17 cellular contexts compared by ENCODE assay signal in the genomic region with DNA sequence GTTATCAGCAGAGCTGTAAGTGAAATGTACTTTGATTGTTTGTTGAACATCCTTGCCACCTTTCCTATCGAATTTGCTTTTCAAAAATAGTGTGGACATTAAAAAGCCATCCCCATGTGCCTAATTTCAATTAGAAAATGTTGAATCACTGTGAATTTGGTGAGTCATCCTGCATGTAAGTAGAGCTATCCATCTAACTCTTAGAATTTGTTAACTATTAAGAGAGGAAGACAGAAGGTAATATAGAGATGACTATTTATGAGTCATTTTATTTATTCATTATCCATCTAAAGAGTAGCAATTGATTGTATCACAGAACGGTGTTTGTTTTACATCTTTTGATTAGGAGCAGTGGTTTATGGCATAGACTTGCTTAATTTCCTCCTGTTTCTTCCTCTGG.
DNase-seq lines count a peak whose midpoint lies in the region; ATAC-seq and TF ChIP-seq lines count a peak whose summit lies in the region.
"Had no signal": no experiment of that assay in that cellular context is flagged by ENCODE, and none has a peak within 500 bp of the region (broad histone marks: within the 10 kb centered on the region; RNA-seq: fewer than 3 reads in every experiment).

No MANE protein-coding gene starts in this region.

- no TSS peak for BruUV-seq in IMR-90 (replicated peaks; lab: Mats Ljungman, UMichigan)

- TF ChIP-seq POLR2A in IMR-90 (IDR thresholded peaks at IDR 0.05; ENCODE audit: low read depth, low read length) (no peak), Peyer's patch (IDR thresholded peaks at IDR 0.05) (no peak)

- dilution Hi-C loops in IMR-90 (cut with HindIII; ENCODE audit: low sequenced_read_pairs, unreplicated experiment) = no loop called here

- DNase-seq in ACHN = peak; percentile 46
- DNase-seq in IMR-90 = peak; percentile 27
- DNase-seq in astrocyte of the hippocampus (ENCODE audit: low read depth, low spot score) = peak; percentile 19
- peak; percentile 59 for DNase-seq in kidney glomerular epithelial cell (lab: John Stamatoyannopoulos, UW)
- DNase-seq in stimulated activated naive CD4-positive, alpha-beta T cell (lab: John Stamatoyannopoulos, UW) = no peak
- no peak for DNase-seq in NOMO-1 (lab: John Stamatoyannopoulos, UW; ENCODE audit: unreplicated experiment in 2 of 2)
- no peak for DNase-seq in Peyer's patch
- DNase-seq: AML-193, COR-L47, DMS53, H9, Kasumi-1, NCI-H1417, NCI-H1930, NCI-H446, NCI-H69 had no signal

- H2BK120ac ChIP-seq in IMR-90 (ENCODE audit: low read depth, low read length) = no peak overlapping the region

- H2BK20ac ChIP-seq in IMR-90 (ENCODE audit: low read depth, low read length) = no peak overlapping the region

- H3K9me3 ChIP-seq in IMR-90 (ENCODE audit: control insufficient read depth, insufficient read depth, low read length) = peaks cover 2% of the 10 kb centered on the region; the same call in 1 of the 2 replicates
- no peaks in the 10 kb centered on the region for H3K9me3 ChIP-seq in Peyer's patch

- no peaks in the 10 kb centered on the region for H4K20me1 ChIP-seq in IMR-90 (ENCODE audit: insufficient read depth, low read length)

- no peak overlapping the region for H4K8ac ChIP-seq in IMR-90 (ENCODE audit: low read depth in 2 of 2, low read length in 2 of 2)

- H3K56ac ChIP-seq in IMR-90 (ENCODE audit: extremely low read depth, insufficient read depth, low read length) = no peak overlapping the region

- no peak overlapping the region for H2AK5ac ChIP-seq in IMR-90 (ENCODE audit: low read depth, low read length)

- intact Hi-C loops in IMR-90 (cut with micrococcal nuclease) = no loop called here

- H4K5ac ChIP-seq in IMR-90 (ENCODE audit: low read depth, low read length) = no peak overlapping the region

- no peak overlapping the region for H3K4ac ChIP-seq in IMR-90 (ENCODE audit: low read depth, low read length)

- H2AFZ ChIP-seq in IMR-90 (replicated peaks; ENCODE audit: low read length, poor library complexity) = no peak overlapping the region

- H3K79me1 ChIP-seq in IMR-90 (ENCODE audit: low read depth in 1 of 2, low read length in 2 of 2) = no peaks in the 10 kb centered on the region; a peak in 1 of 4 replicates

- no peak overlapping the region for H2BK5ac ChIP-seq in IMR-90 (ENCODE audit: low read depth, low read length, poor library complexity, severe bottlenecking)

- no peak overlapping the region for H3K27ac ChIP-seq in IMR-90 (ENCODE audit: insufficient read depth, low read length)
- no peak overlapping the region for H3K27ac ChIP-seq in Peyer's patch

- POLR2A ChIA-PET in IMR-90 (lab: Charles Lee; ENCODE audit: unreplicated experiment) = no interaction called here

- WGBS in IMR-90 (ENCODE audit: extremely low coverage in 2 of 2, insufficient read length in 1 of 2), 2 experiments = no CpG with 5 or more reads among the region's 2 CpGs

- ATAC-seq in IMR-90 (ENCODE audit: low read depth) (peak; percentile 29; the same call in 1 of the 2 replicates), GM18511 (IDR thresholded peaks at IDR 0.05; ENCODE audit: unreplicated experiment) (no peak)

- CTCF ChIA-PET in IMR-90 (lab: Yijun Ruan, JAX) = no interaction called here

- no peak overlapping the region for H2BK15ac ChIP-seq in IMR-90 (ENCODE audit: low read depth, low read length)

- no peaks in the 10 kb centered on the region for H3K27me3 ChIP-seq in IMR-90 (ENCODE audit: control insufficient read depth, insufficient read depth, low read length)
- no peaks in the 10 kb centered on the region for H3K27me3 ChIP-seq in Peyer's patch

- H3K18ac ChIP-seq in IMR-90 (ENCODE audit: low read depth, low read length) = no peak overlapping the region

- H3K4me3 ChIP-seq in IMR-90 (ENCODE audit: insufficient read depth, low read depth, low read length) = no peak overlapping the region
- no peak overlapping the region for H3K4me3 ChIP-seq in Peyer's patch

- H4K91ac ChIP-seq in IMR-90 (ENCODE audit: insufficient read depth, low read depth, low read length) = no peak overlapping the region

- H3K4me2 ChIP-seq in IMR-90 (ENCODE audit: low read depth, low read length) = no peak overlapping the region

- H3K36me3 ChIP-seq in IMR-90 (ENCODE audit: control insufficient read depth, insufficient read depth, low read length) (no peaks in the 10 kb centered on the region), Peyer's patch (no peaks in the 10 kb centered on the region)

- no peak overlapping the region for H3K14ac ChIP-seq in IMR-90 (replicated peaks; ENCODE audit: low read depth, low read length)

- no peaks in the 10 kb centered on the region; the same call in 1 of the 2 replicates for H3K9me1 ChIP-seq in IMR-90 (ENCODE audit: insufficient read depth, low read length)

- TF ChIP-seq CTCF in IMR-90 (conservative IDR thresholded peaks at IDR 0.05; ENCODE audit: low read depth, low read length) = no peak
- TF ChIP-seq CTCF in Peyer's patch (IDR thresholded peaks at IDR 0.05) = no peak

- H3K4me1 ChIP-seq in IMR-90 (ENCODE audit: control insufficient read depth, insufficient read depth, low read length) = peaks cover 6% of the 10 kb centered on the region; the same call in 1 of the 2 replicates
- H3K4me1 ChIP-seq in Peyer's patch = no peaks in the 10 kb centered on the region

- H2AK9ac ChIP-seq in IMR-90 (replicated peaks; ENCODE audit: low read depth, low read length, poor library complexity) = no peak overlapping the region

- in situ Hi-C loops in ACHN (cut with HindIII; ENCODE audit: low pct_ligation_motif_present, low pct_unique_long_range_greater_than_20kb, low sequenced_read_pairs) (no loop called here), IMR-90 (cut with MboI; ENCODE audit: low sequenced_read_pairs) (no loop called here)

- no peak overlapping the region for H3K23ac ChIP-seq in IMR-90 (ENCODE audit: low read depth, low read length)

- no peak for TF ChIP-seq RAD21 in IMR-90 (IDR thresholded peaks at IDR 0.05; ENCODE audit: low read length)

- H3K9ac ChIP-seq in IMR-90 (ENCODE audit: low read depth, low read length) = no peak overlapping the region

TF ChIP-seq in IMR-90, 13 proteins besides CTCF, POLR2A, EP300 and RAD21:
- TF ChIP-seq MAZ (IDR thresholded peaks at IDR 0.05; ENCODE audit: borderline replicate concordance, low read depth, low read length) = no peak
- TF ChIP-seq NFE2L2 (IDR thresholded peaks at IDR 0.05; ENCODE audit: low read depth, low read length) = 0 out of 2 replicates have a peak, but pooled peaks have one; percentile 21
- no peak for TF ChIP-seq MXI1 (IDR thresholded peaks at IDR 0.05; ENCODE audit: borderline replicate concordance, low read depth, low read length)
- TF ChIP-seq FOS (IDR thresholded peaks at IDR 0.05; ENCODE audit: low read depth, low read length) = no peak; the same call in 1 of the 2 replicates
- TF ChIP-seq, protein P1, sequence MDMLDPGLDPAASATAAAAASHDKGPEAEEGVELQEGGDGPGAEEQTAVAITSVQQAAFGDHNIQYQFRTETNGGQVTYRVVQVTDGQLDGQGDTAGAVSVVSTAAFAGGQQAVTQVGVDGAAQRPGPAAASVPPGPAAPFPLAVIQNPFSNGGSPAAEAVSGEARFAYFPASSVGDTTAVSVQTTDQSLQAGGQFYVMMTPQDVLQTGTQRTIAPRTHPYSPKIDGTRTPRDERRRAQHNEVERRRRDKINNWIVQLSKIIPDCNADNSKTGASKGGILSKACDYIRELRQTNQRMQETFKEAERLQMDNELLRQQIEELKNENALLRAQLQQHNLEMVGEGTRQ (IDR thresholded peaks at IDR 0.05; ENCODE audit: low read depth, low read length) = no peak
- no peak for TF ChIP-seq RCOR1 (IDR thresholded peaks at IDR 0.05; ENCODE audit: insufficient replicate concordance, low read length)

Comparison
In these comparisons a context has a peak if more than half of its experiments do, and no peak if none do; other contexts are left out.
1. DNase-seq: peak in ACHN (single experiment), IMR-90 (single experiment), astrocyte of the hippocampus (single experiment) and kidney glomerular epithelial cell (single experiment); none in stimulated activated naive CD4-positive, alpha-beta T cell (0 of 6), NOMO-1 (0 of 2) and Peyer's patch (0 of 3).